ENCODE assay signal across 22 cellular contexts in genomic region chr12:21478756-21479455, GRCh38. TPM values are rescaled to one million over a fixed set of nuclear protein-coding genes. Genes with fewer than 3 reads are reported as not detected.
"Had no signal": no experiment of that assay in that cellular context is flagged by ENCODE, and none has a peak within 500 bp of the region (broad histone marks: within the 10 kb centered on the region; RNA-seq: fewer than 3 reads in every experiment).

No MANE protein-coding gene starts in this region.

- H3K36me3 ChIP-seq: colonic mucosa, uterus had no signal

- DNase-seq: activated CD4-positive, alpha-beta memory T cell treated with anti-CD3 and anti-CD28 coated beads, Interleukin-2, amount 10 ng/mL, durations not matched to agents 7 days and 5 days; activated CD4-positive, alpha-beta T cell treated with anti-CD3 and anti-CD28 coated beads for 4 hours; activated naive CD4-positive, alpha-beta T cell treated with anti-CD3 and anti-CD28 coated beads, Interleukin-2, amount 10 ng/mL, durations not matched to agents 7 days and 5 days; activated naive CD8-positive, alpha-beta T cell treated with anti-CD3 and anti-CD28 coated beads, Interleukin-2, amount 50 U/mL, for 24 hours; activated T-cell treated with anti-CD3 and anti-CD28 coated beads, Interleukin-2, amount 50 U/mL, for 24 hours; anterior cingulate cortex; colonic mucosa; erythroblast; gastrocnemius medialis; heart left ventricle; left lung; midbrain; occipital lobe; retina; stimulated activated CD4-positive, alpha-beta T cell treated with anti-CD3 and anti-CD28 coated beads, Interleukin-1b, Interleukin-23, amount 100 ng/mL, for 48 hours; stimulated activated naive CD8-positive, alpha-beta T cell treated with anti-CD3 and anti-CD28 coated beads, Interleukin-15, Interleukin-2, amounts not matched to agents 100 U/mL and 50 U/mL, for 24 hours; T1000; uterus had no signal

- H3K4me3 ChIP-seq: colonic mucosa, gastrocnemius medialis, heart left ventricle, left lung, tibial nerve, uterus had no signal

- H3K27me3 ChIP-seq: colonic mucosa, gastrocnemius medialis, heart left ventricle, left lung, tibial nerve, uterus had no signal

- H3K9me3 ChIP-seq: colonic mucosa, gastrocnemius medialis, heart left ventricle, left lung, tibial nerve, uterus had no signal

- H3K27ac ChIP-seq: colonic mucosa, gastrocnemius medialis, heart left ventricle, left lung, tibial nerve, uterus had no signal

- H3K4me1 ChIP-seq: colonic mucosa, gastrocnemius medialis, heart left ventricle, left lung, tibial nerve, uterus had no signal

- ATAC-seq: activated naive CD8-positive, alpha-beta T cell treated with anti-CD3 and anti-CD28 coated beads, Interleukin-2, amount 50 U/mL, for 24 hours; gastrocnemius medialis; heart left ventricle; left lung; stimulated activated naive CD8-positive, alpha-beta T cell treated with anti-CD3 and anti-CD28 coated beads, Interleukin-15, Interleukin-2, amounts not matched to agents 100 U/mL and 50 U/mL, for 24 hours; WTC11 had no signal

RNA-seq across cellular contexts. Expression of gene SPX, which starts 47.2 kb away (rescaled TPM):
- total RNA-seq: colonic mucosa, lung microvascular endothelial cell, posterior vena cava had no signal
